ENCODE assay signal across 8 cellular contexts in genomic region chr16:4053663-4054479, GRCh38.
DNase-seq lines count a peak whose midpoint lies in the region; ATAC-seq and TF ChIP-seq lines count a peak whose summit lies in the region.

No MANE protein-coding gene starts in this region.

- peaks cover 2% of the 10 kb centered on the region for H4K20me1 ChIP-seq in osteoblast (ENCODE audit: insufficient read depth, low read length)

- H3K9me3 ChIP-seq in osteoblast (ENCODE audit: low read depth, low read length) = no peaks in the 10 kb centered on the region

- DNase-seq in GM03348 (ENCODE audit: low spot score) = peak; percentile 86
- DNase-seq in NCI-H774 (lab: John Stamatoyannopoulos, UW) = peak; percentile 46
- peak; percentile 31 for DNase-seq in epidermal melanocyte (ENCODE audit: insufficient read length, low spot score)
- DNase-seq in osteoblast (ENCODE audit: insufficient read length, low spot score, missing footprints) = peak; percentile 80
- DNase-seq in NCI-H69 (lab: John Stamatoyannopoulos, UW) = no peak
- no peak for DNase-seq in ecto neural progenitor cell (ENCODE audit: low spot score)
- DNase-seq in activated T-helper 1 cell treated with anti-CD3 and anti-CD28 coated beads, Interleukin-12 subunit alpha, Interleukin-12 subunit beta, Interleukin-2, Interleukin-4 antibody, amounts not matched to agents 30 ng/mL and 10 ng/mL and 1 ng/mL, durations not matched to agents 14 hours and 24 hours and 36 hours (ENCODE audit: low spot score) = no peak

- no peak for TF ChIP-seq CTCF in osteoblast (IDR thresholded peaks at IDR 0.05; ENCODE audit: extremely low read depth, low read depth, low read length)

- intact Hi-C loops in activated T-helper 1 cell treated with anti-CD3 and anti-CD28 coated beads, Interleukin-12 subunit alpha, Interleukin-12 subunit beta, Interleukin-2, Interleukin-4 antibody, amounts not matched to agents 30 ng/mL and 10 ng/mL and 1 ng/mL, durations not matched to agents 14 hours and 24 hours and 36 hours (cut with micrococcal nuclease) = no loop called here

- peaks cover 3% of the 10 kb centered on the region for H3K27me3 Mint-ChIP-seq in activated T-helper 1 cell treated with anti-CD3 and anti-CD28 coated beads, Interleukin-12 subunit alpha, Interleukin-12 subunit beta, Interleukin-2, Interleukin-4 antibody, amounts not matched to agents 30 ng/mL and 10 ng/mL and 1 ng/mL, durations not matched to agents 14 hours and 24 hours and 36 hours (ENCODE audit: insufficient read depth)

- H3K9me3 Mint-ChIP-seq in activated T-helper 1 cell treated with anti-CD3 and anti-CD28 coated beads, Interleukin-12 subunit alpha, Interleukin-12 subunit beta, Interleukin-2, Interleukin-4 antibody, amounts not matched to agents 30 ng/mL and 10 ng/mL and 1 ng/mL, durations not matched to agents 14 hours and 24 hours and 36 hours = no peaks in the 10 kb centered on the region

- H3K4me3 ChIP-seq in osteoblast (ENCODE audit: insufficient read depth, low read length) = peak overlapping the region; percentile 59

- H3K27ac ChIP-seq in osteoblast (ENCODE audit: low read depth, low read length) = peak overlapping the region; percentile 72

- no peak for ATAC-seq in GM18502 (IDR thresholded peaks at IDR 0.05; ENCODE audit: poor library complexity, unreplicated experiment)

- H3K36me3 ChIP-seq in osteoblast (ENCODE audit: insufficient read depth, low read length) = no peaks in the 10 kb centered on the region

- peaks cover 4% of the 10 kb centered on the region for H3K36me3 Mint-ChIP-seq in activated T-helper 1 cell treated with anti-CD3 and anti-CD28 coated beads, Interleukin-12 subunit alpha, Interleukin-12 subunit beta, Interleukin-2, Interleukin-4 antibody, amounts not matched to agents 30 ng/mL and 10 ng/mL and 1 ng/mL, durations not matched to agents 14 hours and 24 hours and 36 hours (ENCODE audit: low read depth)

- peak overlapping the region; percentile 91 for H3K4me2 ChIP-seq in osteoblast (ENCODE audit: insufficient read depth, low read length)

- H3K79me2 ChIP-seq in osteoblast (ENCODE audit: insufficient read depth, low read length) = no peaks in the 10 kb centered on the region

- no peak overlapping the region for H3K27ac Mint-ChIP-seq in activated T-helper 1 cell treated with anti-CD3 and anti-CD28 coated beads, Interleukin-12 subunit alpha, Interleukin-12 subunit beta, Interleukin-2, Interleukin-4 antibody, amounts not matched to agents 30 ng/mL and 10 ng/mL and 1 ng/mL, durations not matched to agents 14 hours and 24 hours and 36 hours

- H3K4me1 ChIP-seq in osteoblast (ENCODE audit: insufficient read depth, low read length) = peaks cover 22% of the 10 kb centered on the region

- H2AFZ ChIP-seq in osteoblast (ENCODE audit: low read length) = peak overlapping the region; percentile 56

- H3K4me1 Mint-ChIP-seq in activated T-helper 1 cell treated with anti-CD3 and anti-CD28 coated beads, Interleukin-12 subunit alpha, Interleukin-12 subunit beta, Interleukin-2, Interleukin-4 antibody, amounts not matched to agents 30 ng/mL and 10 ng/mL and 1 ng/mL, durations not matched to agents 14 hours and 24 hours and 36 hours (ENCODE audit: low read depth) = no peaks in the 10 kb centered on the region

- H3K4me3 Mint-ChIP-seq in activated T-helper 1 cell treated with anti-CD3 and anti-CD28 coated beads, Interleukin-12 subunit alpha, Interleukin-12 subunit beta, Interleukin-2, Interleukin-4 antibody, amounts not matched to agents 30 ng/mL and 10 ng/mL and 1 ng/mL, durations not matched to agents 14 hours and 24 hours and 36 hours = no peak overlapping the region

- no peaks in the 10 kb centered on the region for H3K27me3 ChIP-seq in osteoblast (ENCODE audit: insufficient read depth, low read length)

Comparison
In these comparisons a context has a peak if more than half of its experiments do, and no peak if none do; other contexts are left out.
1. DNase-seq: peak in GM03348 (single experiment), NCI-H774 (single experiment), epidermal melanocyte (single experiment) and osteoblast (single experiment); none in NCI-H69 (single experiment), ecto neural progenitor cell (single experiment) and activated T-helper 1 cell treated with anti-CD3 and anti-CD28 coated beads, Interleukin-12 subunit alpha, Interleukin-12 subunit beta, Interleukin-2, Interleukin-4 antibody, amounts not matched to agents 30 ng/mL and 10 ng/mL and 1 ng/mL, durations not matched to agents 14 hours and 24 hours and 36 hours (single experiment).